ENCODE assay signal across 1 cellular context in genomic region chr2:160207804-160208661, GRCh38.
TF ChIP-seq lines count a peak whose summit lies in the region.

No MANE protein-coding gene starts in this region.

TF ChIP-seq in HepG2, 621 proteins besides CTCF, POLR2A, EP300 and RAD21 (continued from another document and continues in another):
- TF ChIP-seq, protein P1, sequence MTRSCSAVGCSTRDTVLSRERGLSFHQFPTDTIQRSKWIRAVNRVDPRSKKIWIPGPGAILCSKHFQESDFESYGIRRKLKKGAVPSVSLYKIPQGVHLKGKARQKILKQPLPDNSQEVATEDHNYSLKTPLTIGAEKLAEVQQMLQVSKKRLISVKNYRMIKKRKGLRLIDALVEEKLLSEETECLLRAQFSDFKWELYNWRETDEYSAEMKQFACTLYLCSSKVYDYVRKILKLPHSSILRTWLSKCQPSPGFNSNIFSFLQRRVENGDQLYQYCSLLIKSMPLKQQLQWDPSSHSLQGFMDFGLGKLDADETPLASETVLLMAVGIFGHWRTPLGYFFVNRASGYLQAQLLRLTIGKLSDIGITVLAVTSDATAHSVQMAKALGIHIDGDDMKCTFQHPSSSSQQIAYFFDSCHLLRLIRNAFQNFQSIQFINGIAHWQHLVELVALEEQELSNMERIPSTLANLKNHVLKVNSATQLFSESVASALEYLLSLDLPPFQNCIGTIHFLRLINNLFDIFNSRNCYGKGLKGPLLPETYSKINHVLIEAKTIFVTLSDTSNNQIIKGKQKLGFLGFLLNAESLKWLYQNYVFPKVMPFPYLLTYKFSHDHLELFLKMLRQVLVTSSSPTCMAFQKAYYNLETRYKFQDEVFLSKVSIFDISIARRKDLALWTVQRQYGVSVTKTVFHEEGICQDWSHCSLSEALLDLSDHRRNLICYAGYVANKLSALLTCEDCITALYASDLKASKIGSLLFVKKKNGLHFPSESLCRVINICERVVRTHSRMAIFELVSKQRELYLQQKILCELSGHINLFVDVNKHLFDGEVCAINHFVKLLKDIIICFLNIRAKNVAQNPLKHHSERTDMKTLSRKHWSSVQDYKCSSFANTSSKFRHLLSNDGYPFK (CRISPR knock-in tag; IDR thresholded peaks at IDR 0.05; ENCODE audit: borderline replicate concordance) = no peak
- TF ChIP-seq HNRNPUL1 (IDR thresholded peaks at IDR 0.05; ENCODE audit: low read depth, low read length) (no peak), ZNF816 (CRISPR knock-in tag; IDR thresholded peaks at IDR 0.05; ENCODE audit: borderline replicate concordance) (no peak), GPN1 (CRISPR knock-in tag; IDR thresholded peaks at IDR 0.05; ENCODE audit: borderline replicate concordance) (no peak), SAP130 (CRISPR knock-in tag; IDR thresholded peaks at IDR 0.05; ENCODE audit: low read depth) (0 out of 2 replicates have a peak, but pooled peaks have one; percentile 27), SMYD3 (CRISPR knock-in tag; IDR thresholded peaks at IDR 0.05) (no peak), ZNF251 (CRISPR knock-in tag; IDR thresholded peaks at IDR 0.05) (no peak), HDAC6 (IDR thresholded peaks at IDR 0.05; ENCODE audit: low read depth, low read length) (no peak), MIER2 (CRISPR knock-in tag; IDR thresholded peaks at IDR 0.05) (no peak), CAMTA2 (CRISPR knock-in tag; IDR thresholded peaks at IDR 0.05; ENCODE audit: borderline replicate concordance) (no peak), ZNF703 (CRISPR knock-in tag; IDR thresholded peaks at IDR 0.05; ENCODE audit: borderline replicate concordance) (no peak), ZFP90 (CRISPR knock-in tag; IDR thresholded peaks at IDR 0.05; ENCODE audit: borderline replicate concordance) (no peak), FOXP1 (IDR thresholded peaks at IDR 0.05) (no peak), FOXP1 (CRISPR knock-in tag; IDR thresholded peaks at IDR 0.05) (no peak), CSRNP1 (CRISPR knock-in tag; IDR thresholded peaks at IDR 0.05) (no peak), DDIT3 (CRISPR knock-in tag; IDR thresholded peaks at IDR 0.05) (no peak), CBX1 (IDR thresholded peaks at IDR 0.05; ENCODE audit: low read depth) (no peak), REXO4 (CRISPR knock-in tag; IDR thresholded peaks at IDR 0.05; ENCODE audit: borderline replicate concordance) (no peak), ZFP36 (IDR thresholded peaks at IDR 0.05; ENCODE audit: borderline replicate concordance, low read depth, low read length, partially characterized antibody) (no peak), ISL2 (CRISPR knock-in tag; IDR thresholded peaks at IDR 0.05) (no peak), ZNF207 (IDR thresholded peaks at IDR 0.05; ENCODE audit: borderline replicate concordance) (no peak), ZSCAN9 (CRISPR knock-in tag; IDR thresholded peaks at IDR 0.05; ENCODE audit: borderline replicate concordance) (no peak), GABPB1 (CRISPR knock-in tag; IDR thresholded peaks at IDR 0.05) (peak; percentile 51; the same call in 1 of the 2 replicates), RXRA (CRISPR knock-in tag; IDR thresholded peaks at IDR 0.05) (peak; percentile 41; the same call in 1 of the 2 replicates), TBX2 (CRISPR knock-in tag; IDR thresholded peaks at IDR 0.05; ENCODE audit: borderline replicate concordance) (no peak), RBAK (CRISPR knock-in tag; IDR thresholded peaks at IDR 0.05) (no peak), FOSL2 (CRISPR knock-in tag; IDR thresholded peaks at IDR 0.05) (peak; percentile 92), ZFX (CRISPR knock-in tag; IDR thresholded peaks at IDR 0.05; ENCODE audit: low read depth) (0 out of 2 replicates have a peak, but pooled peaks have one; percentile 14), DMAP1 (CRISPR knock-in tag; IDR thresholded peaks at IDR 0.05) (no peak), CREB1 (IDR thresholded peaks at IDR 0.05) (no peak), CREB1 (CRISPR knock-in tag; IDR thresholded peaks at IDR 0.05) (peak; percentile 42; the same call in 1 of the 2 replicates), THAP11 (CRISPR knock-in tag; IDR thresholded peaks at IDR 0.05) (0 out of 2 replicates have a peak, but pooled peaks have one; percentile 10), MEIS2 (CRISPR knock-in tag; IDR thresholded peaks at IDR 0.05) (no peak)
- TF ChIP-seq, protein P2, sequence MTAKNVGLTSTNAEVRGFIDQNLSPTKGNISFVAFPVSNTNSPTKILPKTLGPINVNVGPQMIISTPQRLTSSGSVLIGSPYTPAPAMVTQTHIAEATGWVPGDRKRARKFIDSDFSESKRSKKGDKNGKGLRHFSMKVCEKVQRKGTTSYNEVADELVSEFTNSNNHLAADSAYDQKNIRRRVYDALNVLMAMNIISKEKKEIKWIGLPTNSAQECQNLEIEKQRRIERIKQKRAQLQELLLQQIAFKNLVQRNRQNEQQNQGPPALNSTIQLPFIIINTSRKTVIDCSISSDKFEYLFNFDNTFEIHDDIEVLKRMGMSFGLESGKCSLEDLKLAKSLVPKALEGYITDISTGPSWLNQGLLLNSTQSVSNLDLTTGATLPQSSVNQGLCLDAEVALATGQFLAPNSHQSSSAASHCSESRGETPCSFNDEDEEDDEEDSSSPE (CRISPR knock-in tag; IDR thresholded peaks at IDR 0.05) = no peak
- TF ChIP-seq, protein P3, sequence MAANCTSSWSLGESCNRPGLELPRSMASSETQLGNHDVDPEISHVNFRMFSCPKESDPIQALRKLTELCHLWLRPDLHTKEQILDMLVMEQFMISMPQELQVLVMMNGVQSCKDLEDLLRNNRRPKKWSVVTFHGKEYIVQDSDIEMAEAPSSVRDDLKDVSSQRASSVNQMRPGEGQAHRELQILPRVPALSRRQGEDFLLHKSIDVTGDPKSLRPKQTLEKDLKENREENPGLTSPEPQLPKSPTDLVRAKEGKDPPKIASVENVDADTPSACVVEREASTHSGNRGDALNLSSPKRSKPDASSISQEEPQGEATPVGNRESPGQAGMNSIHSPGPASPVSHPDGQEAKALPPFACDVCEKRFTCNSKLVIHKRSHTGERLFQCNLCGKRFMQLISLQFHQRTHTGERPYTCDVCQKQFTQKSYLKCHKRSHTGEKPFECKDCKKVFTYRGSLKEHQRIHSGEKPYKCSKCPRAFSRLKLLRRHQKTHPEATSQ (CRISPR knock-in tag; IDR thresholded peaks at IDR 0.05; ENCODE audit: borderline replicate concordance) = no peak
- TF ChIP-seq, protein P4, sequence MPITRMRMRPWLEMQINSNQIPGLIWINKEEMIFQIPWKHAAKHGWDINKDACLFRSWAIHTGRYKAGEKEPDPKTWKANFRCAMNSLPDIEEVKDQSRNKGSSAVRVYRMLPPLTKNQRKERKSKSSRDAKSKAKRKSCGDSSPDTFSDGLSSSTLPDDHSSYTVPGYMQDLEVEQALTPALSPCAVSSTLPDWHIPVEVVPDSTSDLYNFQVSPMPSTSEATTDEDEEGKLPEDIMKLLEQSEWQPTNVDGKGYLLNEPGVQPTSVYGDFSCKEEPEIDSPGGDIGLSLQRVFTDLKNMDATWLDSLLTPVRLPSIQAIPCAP (CRISPR knock-in tag; IDR thresholded peaks at IDR 0.05; ENCODE audit: low read depth) = no peak
- TF ChIP-seq, protein P5, sequence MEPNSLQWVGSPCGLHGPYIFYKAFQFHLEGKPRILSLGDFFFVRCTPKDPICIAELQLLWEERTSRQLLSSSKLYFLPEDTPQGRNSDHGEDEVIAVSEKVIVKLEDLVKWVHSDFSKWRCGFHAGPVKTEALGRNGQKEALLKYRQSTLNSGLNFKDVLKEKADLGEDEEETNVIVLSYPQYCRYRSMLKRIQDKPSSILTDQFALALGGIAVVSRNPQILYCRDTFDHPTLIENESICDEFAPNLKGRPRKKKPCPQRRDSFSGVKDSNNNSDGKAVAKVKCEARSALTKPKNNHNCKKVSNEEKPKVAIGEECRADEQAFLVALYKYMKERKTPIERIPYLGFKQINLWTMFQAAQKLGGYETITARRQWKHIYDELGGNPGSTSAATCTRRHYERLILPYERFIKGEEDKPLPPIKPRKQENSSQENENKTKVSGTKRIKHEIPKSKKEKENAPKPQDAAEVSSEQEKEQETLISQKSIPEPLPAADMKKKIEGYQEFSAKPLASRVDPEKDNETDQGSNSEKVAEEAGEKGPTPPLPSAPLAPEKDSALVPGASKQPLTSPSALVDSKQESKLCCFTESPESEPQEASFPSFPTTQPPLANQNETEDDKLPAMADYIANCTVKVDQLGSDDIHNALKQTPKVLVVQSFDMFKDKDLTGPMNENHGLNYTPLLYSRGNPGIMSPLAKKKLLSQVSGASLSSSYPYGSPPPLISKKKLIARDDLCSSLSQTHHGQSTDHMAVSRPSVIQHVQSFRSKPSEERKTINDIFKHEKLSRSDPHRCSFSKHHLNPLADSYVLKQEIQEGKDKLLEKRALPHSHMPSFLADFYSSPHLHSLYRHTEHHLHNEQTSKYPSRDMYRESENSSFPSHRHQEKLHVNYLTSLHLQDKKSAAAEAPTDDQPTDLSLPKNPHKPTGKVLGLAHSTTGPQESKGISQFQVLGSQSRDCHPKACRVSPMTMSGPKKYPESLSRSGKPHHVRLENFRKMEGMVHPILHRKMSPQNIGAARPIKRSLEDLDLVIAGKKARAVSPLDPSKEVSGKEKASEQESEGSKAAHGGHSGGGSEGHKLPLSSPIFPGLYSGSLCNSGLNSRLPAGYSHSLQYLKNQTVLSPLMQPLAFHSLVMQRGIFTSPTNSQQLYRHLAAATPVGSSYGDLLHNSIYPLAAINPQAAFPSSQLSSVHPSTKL (CRISPR knock-in tag; IDR thresholded peaks at IDR 0.05) = peak; percentile 31; the same call in 1 of the 2 replicates
- TF ChIP-seq, protein P6, sequence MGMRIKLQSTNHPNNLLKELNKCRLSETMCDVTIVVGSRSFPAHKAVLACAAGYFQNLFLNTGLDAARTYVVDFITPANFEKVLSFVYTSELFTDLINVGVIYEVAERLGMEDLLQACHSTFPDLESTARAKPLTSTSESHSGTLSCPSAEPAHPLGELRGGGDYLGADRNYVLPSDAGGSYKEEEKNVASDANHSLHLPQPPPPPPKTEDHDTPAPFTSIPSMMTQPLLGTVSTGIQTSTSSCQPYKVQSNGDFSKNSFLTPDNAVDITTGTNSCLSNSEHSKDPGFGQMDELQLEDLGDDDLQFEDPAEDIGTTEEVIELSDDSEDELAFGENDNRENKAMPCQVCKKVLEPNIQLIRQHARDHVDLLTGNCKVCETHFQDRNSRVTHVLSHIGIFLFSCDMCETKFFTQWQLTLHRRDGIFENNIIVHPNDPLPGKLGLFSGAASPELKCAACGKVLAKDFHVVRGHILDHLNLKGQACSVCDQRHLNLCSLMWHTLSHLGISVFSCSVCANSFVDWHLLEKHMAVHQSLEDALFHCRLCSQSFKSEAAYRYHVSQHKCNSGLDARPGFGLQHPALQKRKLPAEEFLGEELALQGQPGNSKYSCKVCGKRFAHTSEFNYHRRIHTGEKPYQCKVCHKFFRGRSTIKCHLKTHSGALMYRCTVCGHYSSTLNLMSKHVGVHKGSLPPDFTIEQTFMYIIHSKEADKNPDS (CRISPR knock-in tag; IDR thresholded peaks at IDR 0.05) = no peak
- TF ChIP-seq, protein P7, sequence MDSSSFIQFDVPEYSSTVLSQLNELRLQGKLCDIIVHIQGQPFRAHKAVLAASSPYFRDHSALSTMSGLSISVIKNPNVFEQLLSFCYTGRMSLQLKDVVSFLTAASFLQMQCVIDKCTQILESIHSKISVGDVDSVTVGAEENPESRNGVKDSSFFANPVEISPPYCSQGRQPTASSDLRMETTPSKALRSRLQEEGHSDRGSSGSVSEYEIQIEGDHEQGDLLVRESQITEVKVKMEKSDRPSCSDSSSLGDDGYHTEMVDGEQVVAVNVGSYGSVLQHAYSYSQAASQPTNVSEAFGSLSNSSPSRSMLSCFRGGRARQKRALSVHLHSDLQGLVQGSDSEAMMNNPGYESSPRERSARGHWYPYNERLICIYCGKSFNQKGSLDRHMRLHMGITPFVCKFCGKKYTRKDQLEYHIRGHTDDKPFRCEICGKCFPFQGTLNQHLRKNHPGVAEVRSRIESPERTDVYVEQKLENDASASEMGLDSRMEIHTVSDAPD (CRISPR knock-in tag; IDR thresholded peaks at IDR 0.05) = no peak
- TF ChIP-seq, protein P8, sequence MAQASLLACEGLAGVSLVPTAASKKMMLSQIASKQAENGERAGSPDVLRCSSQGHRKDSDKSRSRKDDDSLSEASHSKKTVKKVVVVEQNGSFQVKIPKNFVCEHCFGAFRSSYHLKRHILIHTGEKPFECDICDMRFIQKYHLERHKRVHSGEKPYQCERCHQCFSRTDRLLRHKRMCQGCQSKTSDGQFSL (CRISPR knock-in tag; IDR thresholded peaks at IDR 0.05) = no peak
- TF ChIP-seq, protein P9, sequence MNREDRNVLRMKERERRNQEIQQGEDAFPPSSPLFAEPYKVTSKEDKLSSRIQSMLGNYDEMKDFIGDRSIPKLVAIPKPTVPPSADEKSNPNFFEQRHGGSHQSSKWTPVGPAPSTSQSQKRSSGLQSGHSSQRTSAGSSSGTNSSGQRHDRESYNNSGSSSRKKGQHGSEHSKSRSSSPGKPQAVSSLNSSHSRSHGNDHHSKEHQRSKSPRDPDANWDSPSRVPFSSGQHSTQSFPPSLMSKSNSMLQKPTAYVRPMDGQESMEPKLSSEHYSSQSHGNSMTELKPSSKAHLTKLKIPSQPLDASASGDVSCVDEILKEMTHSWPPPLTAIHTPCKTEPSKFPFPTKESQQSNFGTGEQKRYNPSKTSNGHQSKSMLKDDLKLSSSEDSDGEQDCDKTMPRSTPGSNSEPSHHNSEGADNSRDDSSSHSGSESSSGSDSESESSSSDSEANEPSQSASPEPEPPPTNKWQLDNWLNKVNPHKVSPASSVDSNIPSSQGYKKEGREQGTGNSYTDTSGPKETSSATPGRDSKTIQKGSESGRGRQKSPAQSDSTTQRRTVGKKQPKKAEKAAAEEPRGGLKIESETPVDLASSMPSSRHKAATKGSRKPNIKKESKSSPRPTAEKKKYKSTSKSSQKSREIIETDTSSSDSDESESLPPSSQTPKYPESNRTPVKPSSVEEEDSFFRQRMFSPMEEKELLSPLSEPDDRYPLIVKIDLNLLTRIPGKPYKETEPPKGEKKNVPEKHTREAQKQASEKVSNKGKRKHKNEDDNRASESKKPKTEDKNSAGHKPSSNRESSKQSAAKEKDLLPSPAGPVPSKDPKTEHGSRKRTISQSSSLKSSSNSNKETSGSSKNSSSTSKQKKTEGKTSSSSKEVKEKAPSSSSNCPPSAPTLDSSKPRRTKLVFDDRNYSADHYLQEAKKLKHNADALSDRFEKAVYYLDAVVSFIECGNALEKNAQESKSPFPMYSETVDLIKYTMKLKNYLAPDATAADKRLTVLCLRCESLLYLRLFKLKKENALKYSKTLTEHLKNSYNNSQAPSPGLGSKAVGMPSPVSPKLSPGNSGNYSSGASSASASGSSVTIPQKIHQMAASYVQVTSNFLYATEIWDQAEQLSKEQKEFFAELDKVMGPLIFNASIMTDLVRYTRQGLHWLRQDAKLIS (CRISPR knock-in tag; IDR thresholded peaks at IDR 0.05) = no peak
